Comparison of ENCODE assay signal across 8 cellular contexts in genomic region chr21:46295996-46296752, GRCh38. TPM values are rescaled to one million over a fixed set of nuclear protein-coding genes. Genes with fewer than 3 reads are reported as not detected.
DNase-seq lines count a peak whose midpoint lies in the region; ATAC-seq, FAIRE-seq and TF ChIP-seq lines count a peak whose summit lies in the region.

No MANE protein-coding gene starts in this region.

- peak; percentile 20 for DNase-seq in ELR (ENCODE audit: low read depth)
- peak; percentile 62 for DNase-seq in NOMO-1 treated with DMSO at 0.1 percent for 48 hours (lab: John Stamatoyannopoulos, UW; ENCODE audit: unreplicated experiment)
- DNase-seq in activated gamma-delta T cell treated with anti-CD3 and anti-CD28 coated beads, Interleukin-2, amount 50 U/mL, for 16 hours (ENCODE audit: low read depth) = peak; percentile 16
- peak in 2 of 3 donors; percentile 58 to 78 for DNase-seq in immature natural killer cell
- peak; percentile 62 to 68 for DNase-seq in stimulated activated CD4-positive, alpha-beta T cell treated with anti-CD3 and anti-CD28 coated beads, Interleukin-2, amount 100 ng/mL, for 24 hours
- DNase-seq in GM12891 (ENCODE audit: insufficient read length, low spot score) = no peak
- no peak for DNase-seq in H4 (ENCODE audit: low spot score)

- H3K4me1 Mint-ChIP-seq in immature natural killer cell = peaks cover 8 to 15% of the 10 kb centered on the region in 2 donors

- H3K4me3 Mint-ChIP-seq in immature natural killer cell = peak overlapping the region in 4 of 5 donors; percentile 64 to 84 (median 78)

- H3K27me3 Mint-ChIP-seq in immature natural killer cell (ENCODE audit: low read depth in 3 of 3) = peaks cover 0 to 5% (median 3%) of the 10 kb centered on the region in 3 donors

- TF ChIP-seq POLR2A in GM12891 (IDR thresholded peaks at IDR 0.05; ENCODE audit: low read depth, low read length) = no peak

- ATAC-seq in HG02610 (IDR thresholded peaks at IDR 0.05; ENCODE audit: unreplicated experiment) = no peak

- H3K27ac Mint-ChIP-seq in immature natural killer cell = peak overlapping the region in 5 of 6 donors; percentile 76 to 95 (median 83)

- FAIRE-seq in GM12891 (lab: Jason Lieb, UNC) = no peak

- H3K36me3 Mint-ChIP-seq in immature natural killer cell = peaks cover 0 to 13% (median 11%) of the 10 kb centered on the region in 3 donors

- H3K9me3 Mint-ChIP-seq in immature natural killer cell = no peaks in the 10 kb centered on the region

TF ChIP-seq in GM12891, 5 proteins besides CTCF, POLR2A, EP300 and RAD21:
- TF ChIP-seq SPI1 (IDR thresholded peaks at IDR 0.05; ENCODE audit: low read depth, low read length) (no peak), PAX5 (IDR thresholded peaks at IDR 0.05; ENCODE audit: insufficient read depth, low read length, severe bottlenecking) (no peak), TAF1 (IDR thresholded peaks at IDR 0.05; ENCODE audit: low read depth, low read length) (no peak), POLR2AphosphoS5 (IDR thresholded peaks at IDR 0.05; ENCODE audit: low read depth, low read length) (no peak), POU2F2 (IDR thresholded peaks at IDR 0.05; ENCODE audit: low read depth, low read length) (no peak)
TF ChIP-seq in GM12891: peak in this region for 0.

RNA-seq across cellular contexts. Expression of gene YBEY, which starts 10.0 kb away (rescaled TPM):
- 10 to 100 TPM; 14.2 to 23.5 (median 22.1) TPM for polyA plus RNA-seq in immature natural killer cell
- polyA plus RNA-seq in GM12891 (2012; ENCODE audit: low read depth, missing spikeins) = 20.5 TPM
- 38.2 and 42.9 TPM in 2 replicates for total RNA-seq in H4 (2014; rRNA removed; shearing (Covaris generic))

RNA-seq across cellular contexts. Expression of gene MCM3AP, which starts 10.8 kb away (rescaled TPM):
- 10 to 100 TPM; 25.9 to 55.3 (median 28.5) TPM for polyA plus RNA-seq in immature natural killer cell
- polyA plus RNA-seq in GM12891 (2012; ENCODE audit: low read depth, missing spikeins) = 38.5 TPM
- total RNA-seq in H4 (2014; rRNA removed; shearing (Covaris generic)) = 41.7 and 48.9 TPM in 2 replicates

RNA-seq across cellular contexts. Expression of gene C21orf58, which starts 27.5 kb away (rescaled TPM):
- polyA plus RNA-seq in immature natural killer cell = 1 to 10 TPM in 1 of 3 donors, under 1 TPM in 2; 0.53 to 1.2 (median 0.91) TPM
- 7.6 TPM for polyA plus RNA-seq in GM12891 (2012; ENCODE audit: low read depth, missing spikeins)
- 7.7 and 11.9 TPM in 2 replicates for total RNA-seq in H4 (2014; rRNA removed; shearing (Covaris generic))

RNA-seq across cellular contexts. Expression of gene PCNT, which starts 27.8 kb away (rescaled TPM):
- polyA plus RNA-seq in immature natural killer cell = 10 to 100 TPM in 1 of 3 donors, 1 to 10 TPM in 2; 2.9 to 47.0 (median 6.5) TPM
- polyA plus RNA-seq in GM12891 (2012; ENCODE audit: low read depth, missing spikeins) = 26.9 TPM
- total RNA-seq in H4 (2014; rRNA removed; shearing (Covaris generic)) = 5.2 and 8.1 TPM in 2 replicates

Comparison
In these comparisons a context has a peak if more than half of its experiments do, and no peak if none do; other contexts are left out.
1. DNase-seq: peak in ELR (single experiment), NOMO-1 treated with DMSO at 0.1 percent for 48 hours (single experiment), activated gamma-delta T cell treated with anti-CD3 and anti-CD28 coated beads, Interleukin-2, amount 50 U/mL, for 16 hours (single experiment), immature natural killer cell (2 of 3) and stimulated activated CD4-positive, alpha-beta T cell treated with anti-CD3 and anti-CD28 coated beads, Interleukin-2, amount 100 ng/mL, for 24 hours (2 of 2); none in GM12891 (single experiment) and H4 (single experiment).